In the genomic region with DNA sequence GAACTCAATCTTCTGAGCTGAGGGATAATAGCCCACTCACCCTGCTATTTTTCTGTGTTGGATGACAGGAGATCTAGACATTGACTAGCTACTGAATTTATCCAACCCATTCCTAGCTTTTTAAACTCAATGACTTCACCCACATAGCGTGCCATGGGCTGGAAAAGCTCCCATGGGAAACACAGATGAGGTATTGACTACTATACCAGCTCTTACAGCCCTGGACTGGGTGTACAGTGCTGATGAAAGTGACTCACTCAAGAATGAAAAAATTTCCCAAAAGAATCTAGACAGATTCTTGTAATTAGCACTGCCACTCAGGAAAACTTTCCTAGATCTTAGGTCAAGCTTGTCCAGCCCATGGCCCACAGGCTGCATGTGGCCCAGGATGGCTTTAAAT, we compare ENCODE assay signal across 16 cellular contexts.
A peak's percentile ranks its signal among the peaks of the same experiment; 100 is the strongest.
DNase-seq lines count a peak whose midpoint lies in the region; ATAC-seq and TF ChIP-seq lines count a peak whose summit lies in the region.
"Had no signal": no experiment of that assay in that cellular context is flagged by ENCODE, and none has a peak within 500 bp of the region (broad histone marks: within the 10 kb centered on the region; RNA-seq: fewer than 3 reads in every experiment).

No MANE protein-coding gene starts in this region.

- H3K27ac Mint-ChIP-seq in chondrocyte (ENCODE audit: unreplicated experiment): peak overlapping the region; percentile 90
- H3K27ac Mint-ChIP-seq: CD8-positive, alpha-beta T cell; GM23338; T-helper 17 cell had no signal

- H3K9ac ChIP-seq in BLaER1: no peak overlapping the region

- peak overlapping the region; percentile 35; the same call in 1 of the 2 replicates for H3K4me2 ChIP-seq in BLaER1
- H3K4me2 ChIP-seq: GM23338 had no signal

- no peak overlapping the region for H3K4me3 ChIP-seq in BLaER1
- no peak overlapping the region for H3K4me3 ChIP-seq in MG63
- H3K4me3 ChIP-seq: GM23338, left lung had no signal

- no peaks in the 10 kb centered on the region for H3K36me3 ChIP-seq in BLaER1
- H3K36me3 ChIP-seq in MG63: no peaks in the 10 kb centered on the region
- H3K36me3 ChIP-seq: left lung had no signal

- no peaks in the 10 kb centered on the region for H3K27me3 Mint-ChIP-seq in chondrocyte (ENCODE audit: low read depth)
- H3K27me3 Mint-ChIP-seq: T-helper 17 cell had no signal

- H3K9me3 Mint-ChIP-seq in chondrocyte (ENCODE audit: low read depth): peaks cover 6% of the 10 kb centered on the region
- H3K9me3 Mint-ChIP-seq: CD8-positive, alpha-beta T cell had no signal

- H3K27me3 ChIP-seq in BLaER1 (no peaks in the 10 kb centered on the region), MG63 (no peaks in the 10 kb centered on the region)
- H3K27me3 ChIP-seq: left lung had no signal

- H4K20me1 ChIP-seq in BLaER1: no peaks in the 10 kb centered on the region

- no peak overlapping the region for H3K4me3 Mint-ChIP-seq in chondrocyte (ENCODE audit: unreplicated experiment)
- H3K4me3 Mint-ChIP-seq: CD8-positive, alpha-beta T cell; GM23338; neural crest cell; T-helper 17 cell had no signal

- H3K36me3 Mint-ChIP-seq in chondrocyte (ENCODE audit: low read depth): peaks cover 14% of the 10 kb centered on the region
- H3K36me3 Mint-ChIP-seq: CD8-positive, alpha-beta T cell had no signal

- H3K4me1 ChIP-seq in BLaER1: peaks cover 13% of the 10 kb centered on the region
- H3K4me1 ChIP-seq: left lung had no signal

- ATAC-seq in GM19035 (IDR thresholded peaks at IDR 0.05; ENCODE audit: unreplicated experiment): no peak
- ATAC-seq: CD8-positive, alpha-beta T cell; GM23338; left lung; T-helper 17 cell had no signal

- peaks cover 33% of the 10 kb centered on the region for H3K4me1 Mint-ChIP-seq in chondrocyte (ENCODE audit: low read depth)
- H3K4me1 Mint-ChIP-seq: GM23338, neural crest cell, T-helper 17 cell had no signal

- TF ChIP-seq CTCF in chondrocyte (IDR thresholded peaks at IDR 0.05): no peak

- no peak overlapping the region for H3K27ac ChIP-seq in BLaER1
- H3K27ac ChIP-seq: left lung had no signal

- DNase-seq in MG63: peak; percentile 53
- no peak for DNase-seq in chondrocyte (ENCODE audit: low spot score)
- peak; percentile 71 for DNase-seq in non-pigmented ciliary epithelial cell (ENCODE audit: low read depth)
- no peak for DNase-seq in NCI-H82 (lab: John Stamatoyannopoulos, UW)
- no peak for DNase-seq in NCI-H526 treated with DMSO at 0.1 percent for 48 hours (lab: John Stamatoyannopoulos, UW)
- no peak for DNase-seq in cerebellar nuclear complex (lab: John Stamatoyannopoulos, UW)
- DNase-seq: activated CD4-positive, alpha-beta T cell treated with anti-CD3 and anti-CD28 coated beads, Interleukin-2, amount 50 U/mL, for 48 hours; activated gamma-delta T cell treated with Interleukin-2 at 50 U/mL for 16 hours; CD8-positive, alpha-beta T cell; left lung; NCI-H1694; T-helper 17 cell had no signal

- H3K9me3 ChIP-seq in BLaER1: peaks cover 19% of the 10 kb centered on the region
- peaks cover 6% of the 10 kb centered on the region for H3K9me3 ChIP-seq in MG63

Comparison
In these comparisons a context has a peak if more than half of its experiments do, and no peak if none do; other contexts are left out.
1. DNase-seq: peak in MG63 (single experiment) and non-pigmented ciliary epithelial cell (single experiment); none in chondrocyte (single experiment), NCI-H82 (single experiment), NCI-H526 treated with DMSO at 0.1 percent for 48 hours (single experiment) and cerebellar nuclear complex (0 of 2).